ENCODE assay signal across 1 cellular context in the genomic region with DNA sequence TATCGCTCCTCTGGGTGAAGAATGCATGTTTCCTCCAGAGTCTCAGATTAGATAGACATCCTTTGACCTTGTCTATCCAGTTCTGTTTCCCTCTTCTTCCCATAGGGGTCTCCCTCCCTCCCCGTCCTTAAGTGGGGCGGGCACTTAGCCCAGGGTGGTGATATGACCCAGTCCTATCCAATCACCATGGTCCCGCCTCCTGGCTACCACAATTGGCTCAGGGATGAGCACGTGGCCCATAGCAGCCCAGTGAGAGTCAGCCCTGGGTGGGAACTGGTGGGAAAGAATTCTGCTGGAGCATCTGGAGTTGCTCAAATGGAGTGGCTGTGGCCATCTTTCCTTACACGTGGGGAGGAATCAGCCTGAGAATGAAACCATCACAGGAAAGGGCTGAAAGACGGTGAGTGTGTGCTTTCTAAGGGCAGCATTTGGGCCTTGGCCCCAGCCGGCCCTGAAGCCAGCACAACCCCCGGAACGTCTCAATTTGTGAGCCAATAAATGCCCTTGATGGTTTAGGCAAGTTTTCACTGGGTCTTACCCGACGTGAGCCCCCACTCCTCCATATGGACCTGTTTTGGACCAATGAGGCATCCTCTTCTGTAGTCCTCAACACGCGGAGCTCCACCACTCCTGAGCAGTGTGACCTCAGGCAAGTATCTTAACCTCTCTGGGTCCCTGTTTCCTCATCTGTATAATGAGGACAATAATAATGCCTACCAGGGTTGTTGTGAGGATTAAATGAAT.
TF ChIP-seq lines count a peak whose summit lies in the region.

No MANE protein-coding gene starts in this region.

TF ChIP-seq in HepG2, 621 proteins besides CTCF, POLR2A, EP300 and RAD21 (continued from another document and continues in another):
- TF ChIP-seq, protein P1, sequence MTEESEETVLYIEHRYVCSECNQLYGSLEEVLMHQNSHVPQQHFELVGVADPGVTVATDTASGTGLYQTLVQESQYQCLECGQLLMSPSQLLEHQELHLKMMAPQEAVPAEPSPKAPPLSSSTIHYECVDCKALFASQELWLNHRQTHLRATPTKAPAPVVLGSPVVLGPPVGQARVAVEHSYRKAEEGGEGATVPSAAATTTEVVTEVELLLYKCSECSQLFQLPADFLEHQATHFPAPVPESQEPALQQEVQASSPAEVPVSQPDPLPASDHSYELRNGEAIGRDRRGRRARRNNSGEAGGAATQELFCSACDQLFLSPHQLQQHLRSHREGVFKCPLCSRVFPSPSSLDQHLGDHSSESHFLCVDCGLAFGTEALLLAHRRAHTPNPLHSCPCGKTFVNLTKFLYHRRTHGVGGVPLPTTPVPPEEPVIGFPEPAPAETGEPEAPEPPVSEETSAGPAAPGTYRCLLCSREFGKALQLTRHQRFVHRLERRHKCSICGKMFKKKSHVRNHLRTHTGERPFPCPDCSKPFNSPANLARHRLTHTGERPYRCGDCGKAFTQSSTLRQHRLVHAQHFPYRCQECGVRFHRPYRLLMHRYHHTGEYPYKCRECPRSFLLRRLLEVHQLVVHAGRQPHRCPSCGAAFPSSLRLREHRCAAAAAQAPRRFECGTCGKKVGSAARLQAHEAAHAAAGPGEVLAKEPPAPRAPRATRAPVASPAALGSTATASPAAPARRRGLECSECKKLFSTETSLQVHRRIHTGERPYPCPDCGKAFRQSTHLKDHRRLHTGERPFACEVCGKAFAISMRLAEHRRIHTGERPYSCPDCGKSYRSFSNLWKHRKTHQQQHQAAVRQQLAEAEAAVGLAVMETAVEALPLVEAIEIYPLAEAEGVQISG (CRISPR knock-in tag; IDR thresholded peaks at IDR 0.05), result no peak; the same call in 1 of the 2 replicates
- TF ChIP-seq, protein P2, sequence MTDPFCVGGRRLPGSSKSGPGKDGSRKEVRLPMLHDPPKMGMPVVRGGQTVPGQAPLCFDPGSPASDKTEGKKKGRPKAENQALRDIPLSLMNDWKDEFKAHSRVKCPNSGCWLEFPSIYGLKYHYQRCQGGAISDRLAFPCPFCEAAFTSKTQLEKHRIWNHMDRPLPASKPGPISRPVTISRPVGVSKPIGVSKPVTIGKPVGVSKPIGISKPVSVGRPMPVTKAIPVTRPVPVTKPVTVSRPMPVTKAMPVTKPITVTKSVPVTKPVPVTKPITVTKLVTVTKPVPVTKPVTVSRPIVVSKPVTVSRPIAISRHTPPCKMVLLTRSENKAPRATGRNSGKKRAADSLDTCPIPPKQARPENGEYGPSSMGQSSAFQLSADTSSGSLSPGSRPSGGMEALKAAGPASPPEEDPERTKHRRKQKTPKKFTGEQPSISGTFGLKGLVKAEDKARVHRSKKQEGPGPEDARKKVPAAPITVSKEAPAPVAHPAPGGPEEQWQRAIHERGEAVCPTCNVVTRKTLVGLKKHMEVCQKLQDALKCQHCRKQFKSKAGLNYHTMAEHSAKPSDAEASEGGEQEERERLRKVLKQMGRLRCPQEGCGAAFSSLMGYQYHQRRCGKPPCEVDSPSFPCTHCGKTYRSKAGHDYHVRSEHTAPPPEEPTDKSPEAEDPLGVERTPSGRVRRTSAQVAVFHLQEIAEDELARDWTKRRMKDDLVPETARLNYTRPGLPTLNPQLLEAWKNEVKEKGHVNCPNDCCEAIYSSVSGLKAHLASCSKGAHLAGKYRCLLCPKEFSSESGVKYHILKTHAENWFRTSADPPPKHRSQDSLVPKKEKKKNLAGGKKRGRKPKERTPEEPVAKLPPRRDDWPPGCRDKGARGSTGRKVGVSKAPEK (CRISPR knock-in tag; IDR thresholded peaks at IDR 0.05; ENCODE audit: borderline replicate concordance), result no peak
- TF ChIP-seq ADNP (CRISPR knock-in tag; IDR thresholded peaks at IDR 0.05), result no peak
- TF ChIP-seq PHF20 (CRISPR knock-in tag; IDR thresholded peaks at IDR 0.05), result 0 out of 2 replicates have a peak, but pooled peaks have one; percentile 40
- TF ChIP-seq, protein P3, sequence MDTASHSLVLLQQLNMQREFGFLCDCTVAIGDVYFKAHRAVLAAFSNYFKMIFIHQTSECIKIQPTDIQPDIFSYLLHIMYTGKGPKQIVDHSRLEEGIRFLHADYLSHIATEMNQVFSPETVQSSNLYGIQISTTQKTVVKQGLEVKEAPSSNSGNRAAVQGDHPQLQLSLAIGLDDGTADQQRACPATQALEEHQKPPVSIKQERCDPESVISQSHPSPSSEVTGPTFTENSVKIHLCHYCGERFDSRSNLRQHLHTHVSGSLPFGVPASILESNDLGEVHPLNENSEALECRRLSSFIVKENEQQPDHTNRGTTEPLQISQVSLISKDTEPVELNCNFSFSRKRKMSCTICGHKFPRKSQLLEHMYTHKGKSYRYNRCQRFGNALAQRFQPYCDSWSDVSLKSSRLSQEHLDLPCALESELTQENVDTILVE (CRISPR knock-in tag; IDR thresholded peaks at IDR 0.05), result no peak
- TF ChIP-seq EEA1 (CRISPR knock-in tag; IDR thresholded peaks at IDR 0.05; ENCODE audit: borderline replicate concordance), result 0 out of 2 replicates have a peak, but pooled peaks have one; percentile 46
- TF ChIP-seq KAT2B (IDR thresholded peaks at IDR 0.05; ENCODE audit: borderline replicate concordance, low read depth, low read length), result no peak
- peak; percentile 40; the same call in 1 of the 2 replicates for TF ChIP-seq ZMYM3 (CRISPR knock-in tag; IDR thresholded peaks at IDR 0.05)
- TF ChIP-seq, protein P4, sequence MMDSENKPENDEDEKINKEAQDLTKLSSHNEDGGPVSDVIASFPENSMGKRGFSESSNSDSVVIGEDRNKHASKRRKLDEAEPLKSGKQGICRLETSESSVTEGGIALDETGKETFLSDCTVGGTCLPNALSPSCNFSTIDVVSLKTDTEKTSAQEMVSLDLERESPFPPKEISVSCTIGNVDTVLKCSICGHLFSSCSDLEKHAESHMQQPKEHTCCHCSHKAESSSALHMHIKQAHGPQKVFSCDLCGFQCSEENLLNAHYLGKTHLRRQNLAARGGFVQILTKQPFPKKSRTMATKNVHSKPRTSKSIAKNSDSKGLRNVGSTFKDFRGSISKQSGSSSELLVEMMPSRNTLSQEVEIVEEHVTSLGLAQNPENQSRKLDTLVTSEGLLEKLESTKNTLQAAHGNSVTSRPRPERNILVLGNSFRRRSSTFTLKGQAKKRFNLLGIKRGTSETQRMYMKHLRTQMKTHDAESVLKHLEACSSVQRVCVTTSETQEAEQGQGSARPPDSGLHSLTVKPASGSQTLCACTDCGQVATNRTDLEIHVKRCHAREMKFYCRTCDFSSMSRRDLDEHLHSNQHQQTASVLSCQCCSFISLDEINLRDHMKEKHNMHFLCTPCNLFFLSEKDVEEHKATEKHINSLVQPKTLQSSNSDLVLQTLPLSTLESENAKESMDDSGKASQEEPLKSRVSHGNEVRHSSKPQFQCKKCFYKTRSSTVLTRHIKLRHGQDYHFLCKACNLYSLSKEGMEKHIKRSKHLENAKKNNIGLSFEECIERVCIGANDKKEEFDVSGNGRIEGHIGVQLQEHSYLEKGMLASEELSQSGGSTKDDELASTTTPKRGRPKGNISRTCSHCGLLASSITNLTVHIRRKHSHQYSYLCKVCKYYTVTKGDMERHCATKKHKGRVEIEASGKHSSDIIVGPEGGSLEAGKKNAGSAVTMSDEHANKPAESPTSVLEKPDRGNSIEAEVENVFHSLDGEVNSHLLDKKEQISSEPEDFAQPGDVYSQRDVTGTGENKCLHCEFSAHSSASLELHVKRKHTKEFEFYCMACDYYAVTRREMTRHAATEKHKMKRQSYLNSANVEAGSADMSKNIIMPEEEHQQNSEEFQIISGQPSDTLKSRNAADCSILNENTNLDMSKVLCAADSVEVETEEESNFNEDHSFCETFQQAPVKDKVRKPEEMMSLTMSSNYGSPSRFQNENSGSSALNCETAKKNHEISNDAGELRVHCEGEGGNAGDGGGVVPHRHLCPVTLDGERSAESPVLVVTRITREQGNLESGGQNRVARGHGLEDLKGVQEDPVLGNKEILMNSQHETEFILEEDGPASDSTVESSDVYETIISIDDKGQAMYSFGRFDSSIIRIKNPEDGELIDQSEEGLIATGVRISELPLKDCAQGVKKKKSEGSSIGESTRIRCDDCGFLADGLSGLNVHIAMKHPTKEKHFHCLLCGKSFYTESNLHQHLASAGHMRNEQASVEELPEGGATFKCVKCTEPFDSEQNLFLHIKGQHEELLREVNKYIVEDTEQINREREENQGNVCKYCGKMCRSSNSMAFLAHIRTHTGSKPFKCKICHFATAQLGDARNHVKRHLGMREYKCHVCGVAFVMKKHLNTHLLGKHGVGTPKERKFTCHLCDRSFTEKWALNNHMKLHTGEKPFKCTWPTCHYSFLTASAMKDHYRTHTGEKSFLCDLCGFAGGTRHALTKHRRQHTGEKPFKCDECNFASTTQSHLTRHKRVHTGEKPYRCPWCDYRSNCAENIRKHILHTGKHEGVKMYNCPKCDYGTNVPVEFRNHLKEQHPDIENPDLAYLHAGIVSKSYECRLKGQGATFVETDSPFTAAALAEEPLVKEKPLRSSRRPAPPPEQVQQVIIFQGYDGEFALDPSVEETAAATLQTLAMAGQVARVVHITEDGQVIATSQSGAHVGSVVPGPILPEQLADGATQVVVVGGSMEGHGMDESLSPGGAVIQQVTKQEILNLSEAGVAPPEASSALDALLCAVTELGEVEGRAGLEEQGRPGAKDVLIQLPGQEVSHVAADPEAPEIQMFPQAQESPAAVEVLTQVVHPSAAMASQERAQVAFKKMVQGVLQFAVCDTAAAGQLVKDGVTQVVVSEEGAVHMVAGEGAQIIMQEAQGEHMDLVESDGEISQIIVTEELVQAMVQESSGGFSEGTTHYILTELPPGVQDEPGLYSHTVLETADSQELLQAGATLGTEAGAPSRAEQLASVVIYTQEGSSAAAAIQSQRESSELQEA (CRISPR knock-in tag; IDR thresholded peaks at IDR 0.05; ENCODE audit: not compliant biosample characterization), result no peak
- TF ChIP-seq ZFY (CRISPR knock-in tag; IDR thresholded peaks at IDR 0.05), result no peak
- no peak for TF ChIP-seq NFE2 (CRISPR knock-in tag; IDR thresholded peaks at IDR 0.05)
- TF ChIP-seq, protein P5, sequence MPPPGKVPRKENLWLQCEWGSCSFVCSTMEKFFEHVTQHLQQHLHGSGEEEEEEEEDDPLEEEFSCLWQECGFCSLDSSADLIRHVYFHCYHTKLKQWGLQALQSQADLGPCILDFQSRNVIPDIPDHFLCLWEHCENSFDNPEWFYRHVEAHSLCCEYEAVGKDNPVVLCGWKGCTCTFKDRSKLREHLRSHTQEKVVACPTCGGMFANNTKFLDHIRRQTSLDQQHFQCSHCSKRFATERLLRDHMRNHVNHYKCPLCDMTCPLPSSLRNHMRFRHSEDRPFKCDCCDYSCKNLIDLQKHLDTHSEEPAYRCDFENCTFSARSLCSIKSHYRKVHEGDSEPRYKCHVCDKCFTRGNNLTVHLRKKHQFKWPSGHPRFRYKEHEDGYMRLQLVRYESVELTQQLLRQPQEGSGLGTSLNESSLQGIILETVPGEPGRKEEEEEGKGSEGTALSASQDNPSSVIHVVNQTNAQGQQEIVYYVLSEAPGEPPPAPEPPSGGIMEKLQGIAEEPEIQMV (CRISPR knock-in tag; IDR thresholded peaks at IDR 0.05; ENCODE audit: low read depth), result no peak; the same call in 1 of the 2 replicates
- 0 out of 2 replicates have a peak, but pooled peaks have one; percentile 47 for TF ChIP-seq MAZ (IDR thresholded peaks at IDR 0.05; ENCODE audit: borderline replicate concordance, low read depth, low read length)
- TF ChIP-seq MAZ (CRISPR knock-in tag; IDR thresholded peaks at IDR 0.05; ENCODE audit: low read depth), result peak; percentile 75; the same call in 1 of the 2 replicates
- no peak for TF ChIP-seq FOXP1 (IDR thresholded peaks at IDR 0.05)
- TF ChIP-seq FOXP1 (CRISPR knock-in tag; IDR thresholded peaks at IDR 0.05), result no peak
- no peak for TF ChIP-seq ZNF136 (CRISPR knock-in tag; IDR thresholded peaks at IDR 0.05; ENCODE audit: low read depth)
- no peak; the same call in 1 of the 2 replicates for TF ChIP-seq KMT2A (CRISPR knock-in tag; IDR thresholded peaks at IDR 0.05)
- no peak for TF ChIP-seq ZNF33A (CRISPR knock-in tag; IDR thresholded peaks at IDR 0.05; ENCODE audit: borderline replicate concordance)
- TF ChIP-seq ZNF337 (CRISPR knock-in tag; IDR thresholded peaks at IDR 0.05; ENCODE audit: borderline replicate concordance, low read depth), result no peak
- TF ChIP-seq SIX1 (CRISPR knock-in tag; IDR thresholded peaks at IDR 0.05; ENCODE audit: borderline replicate concordance), result no peak
- TF ChIP-seq PCBP1 (IDR thresholded peaks at IDR 0.05; ENCODE audit: borderline replicate concordance, low read depth, low read length), result no peak
- TF ChIP-seq ZNF367 (CRISPR knock-in tag; IDR thresholded peaks at IDR 0.05; ENCODE audit: borderline replicate concordance), result no peak
- no peak for TF ChIP-seq ZNF264 (CRISPR knock-in tag; IDR thresholded peaks at IDR 0.05)
- no peak for TF ChIP-seq KLF12 (CRISPR knock-in tag; IDR thresholded peaks at IDR 0.05; ENCODE audit: borderline replicate concordance)
- peak; percentile 62; the same call in 1 of the 2 replicates for TF ChIP-seq KDM5B (CRISPR knock-in tag; IDR thresholded peaks at IDR 0.05; ENCODE audit: borderline replicate concordance)
- no peak; the same call in 1 of the 2 replicates for TF ChIP-seq ZNF451 (CRISPR knock-in tag; IDR thresholded peaks at IDR 0.05)
- no peak for TF ChIP-seq ZNF510 (CRISPR knock-in tag; IDR thresholded peaks at IDR 0.05; ENCODE audit: low read depth)
- TF ChIP-seq ZNF709 (CRISPR knock-in tag; IDR thresholded peaks at IDR 0.05), result peak; percentile 77; the same call in 1 of the 2 replicates
- TF ChIP-seq ASH2L (IDR thresholded peaks at IDR 0.05; ENCODE audit: insufficient read length, low read depth, low read length), result no peak
- TF ChIP-seq ZNF572 (CRISPR knock-in tag; IDR thresholded peaks at IDR 0.05), result 0 out of 2 replicates have a peak, but pooled peaks have one; percentile 67
- TF ChIP-seq ZNF766 (CRISPR knock-in tag; IDR thresholded peaks at IDR 0.05; ENCODE audit: borderline replicate concordance), result no peak
- no peak for TF ChIP-seq ZNF24 (IDR thresholded peaks at IDR 0.05)
- no peak for TF ChIP-seq ELF4 (CRISPR knock-in tag; IDR thresholded peaks at IDR 0.05; ENCODE audit: borderline replicate concordance)
- no peak for TF ChIP-seq SP5 (CRISPR knock-in tag; IDR thresholded peaks at IDR 0.05; ENCODE audit: borderline replicate concordance, low read depth)
- TF ChIP-seq TCF7 (IDR thresholded peaks at IDR 0.05; ENCODE audit: low read depth), result no peak
- no peak for TF ChIP-seq MZF1 (CRISPR knock-in tag; IDR thresholded peaks at IDR 0.05; ENCODE audit: borderline replicate concordance)
- no peak for TF ChIP-seq PRMT3 (CRISPR knock-in tag; IDR thresholded peaks at IDR 0.05; ENCODE audit: borderline replicate concordance, low read depth)
- TF ChIP-seq RAD51 (IDR thresholded peaks at IDR 0.05; ENCODE audit: borderline replicate concordance), result peak; percentile 83
- no peak for TF ChIP-seq SCMH1 (CRISPR knock-in tag; IDR thresholded peaks at IDR 0.05; ENCODE audit: borderline replicate concordance)
- peak; percentile 40 for TF ChIP-seq CREB1 (IDR thresholded peaks at IDR 0.05)
- TF ChIP-seq CREB1 (CRISPR knock-in tag; IDR thresholded peaks at IDR 0.05), result peak; percentile 35; the same call in 1 of the 2 replicates
- TF ChIP-seq, protein P6, sequence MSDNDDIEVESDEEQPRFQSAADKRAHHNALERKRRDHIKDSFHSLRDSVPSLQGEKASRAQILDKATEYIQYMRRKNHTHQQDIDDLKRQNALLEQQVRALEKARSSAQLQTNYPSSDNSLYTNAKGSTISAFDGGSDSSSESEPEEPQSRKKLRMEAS (IDR thresholded peaks at IDR 0.05), result peak; percentile 99
- TF ChIP-seq POLR2G (IDR thresholded peaks at IDR 0.05; ENCODE audit: low read depth, low read length), result 0 out of 2 replicates have a peak, but pooled peaks have one; percentile 32
- TF ChIP-seq ZNF552 (CRISPR knock-in tag; IDR thresholded peaks at IDR 0.05; ENCODE audit: borderline replicate concordance), result no peak
- no peak for TF ChIP-seq BCL6 (CRISPR knock-in tag; IDR thresholded peaks at IDR 0.05)
- no peak for TF ChIP-seq TBL1XR1 (IDR thresholded peaks at IDR 0.05; ENCODE audit: borderline replicate concordance, low read length, partially characterized antibody)
- TF ChIP-seq ZNF616 (CRISPR knock-in tag; IDR thresholded peaks at IDR 0.05; ENCODE audit: low read depth), result peak; percentile 29; the same call in 1 of the 2 replicates
- TF ChIP-seq SAFB2 (CRISPR knock-in tag; IDR thresholded peaks at IDR 0.05; ENCODE audit: borderline replicate concordance, low read depth), result no peak
- no peak for TF ChIP-seq ZNF672 (CRISPR knock-in tag; IDR thresholded peaks at IDR 0.05)
